ENCODE assay signal across 17 cellular contexts in genomic region chr18:44924750-44925534, GRCh38.
"Had no signal": no experiment of that assay in that cellular context is flagged by ENCODE, and none has a peak within 500 bp of the region (broad histone marks: within the 10 kb centered on the region; RNA-seq: fewer than 3 reads in every experiment).

No MANE protein-coding gene starts in this region.

- H3K27me3 ChIP-seq: colonic mucosa had no signal

- DNase-seq: activated CD4-positive, alpha-beta T cell treated with anti-CD3 and anti-CD28 coated beads for 36 hours; activated CD8-positive, alpha-beta memory T cell treated with anti-CD3 and anti-CD28 coated beads, Interleukin-2, amount 50 U/mL, for 48 hours; activated CD8-positive, alpha-beta T cell treated with anti-CD3 and anti-CD28 coated beads, Interleukin-2, amount 10 ng/mL, durations not matched to agents 7 days and 5 days; activated naive CD8-positive, alpha-beta T cell treated with anti-CD3 and anti-CD28 coated beads, Interleukin-2, amount 10 ng/mL, durations not matched to agents 7 days and 5 days; anterior cingulate cortex; colonic mucosa; effector CD4-positive, alpha-beta T cell; kidney; lower lobe of right lung; naive B cell; nucleus accumbens; T-cell; T1000; trophoblast cell had no signal

- H3K4me1 Mint-ChIP-seq: activated naive CD8-positive, alpha-beta T cell treated with anti-CD3 and anti-CD28 coated beads, Interleukin-2, amount 10 ng/mL, durations not matched to agents 7 days and 5 days; mesothelial cell of epicardium; T-cell had no signal

- H3K4me3 Mint-ChIP-seq: activated CD4-positive, alpha-beta T cell treated with anti-CD3 and anti-CD28 coated beads for 36 hours; activated CD8-positive, alpha-beta T cell treated with anti-CD3 and anti-CD28 coated beads, Interleukin-2, amount 10 ng/mL, durations not matched to agents 7 days and 5 days; activated naive CD8-positive, alpha-beta T cell treated with anti-CD3 and anti-CD28 coated beads, Interleukin-2, amount 10 ng/mL, durations not matched to agents 7 days and 5 days; mesothelial cell of epicardium; T-cell had no signal

- H3K27ac Mint-ChIP-seq: activated CD4-positive, alpha-beta T cell treated with anti-CD3 and anti-CD28 coated beads for 36 hours; activated CD8-positive, alpha-beta T cell treated with anti-CD3 and anti-CD28 coated beads, Interleukin-2, amount 10 ng/mL, durations not matched to agents 7 days and 5 days; activated naive CD8-positive, alpha-beta T cell treated with anti-CD3 and anti-CD28 coated beads, Interleukin-2, amount 10 ng/mL, durations not matched to agents 7 days and 5 days; mesothelial cell of epicardium; T-cell had no signal

- ATAC-seq: activated CD4-positive, alpha-beta T cell treated with anti-CD3 and anti-CD28 coated beads for 36 hours; activated CD8-positive, alpha-beta T cell treated with anti-CD3 and anti-CD28 coated beads, Interleukin-2, amount 10 ng/mL, durations not matched to agents 7 days and 5 days; lower lobe of right lung; T-cell had no signal

- H3K27me3 Mint-ChIP-seq: activated CD4-positive, alpha-beta T cell treated with anti-CD3 and anti-CD28 coated beads for 36 hours; naive B cell; T-cell had no signal

- H3K4me3 ChIP-seq: colonic mucosa, lower lobe of right lung, SK-N-MC had no signal

- H3K9me3 Mint-ChIP-seq: T-cell had no signal

- H3K36me3 ChIP-seq: colonic mucosa, lower lobe of right lung had no signal

- H3K4me1 ChIP-seq: colonic mucosa, lower lobe of right lung had no signal

- H3K9me3 ChIP-seq: colonic mucosa, lower lobe of right lung had no signal

- H3K36me3 Mint-ChIP-seq: activated naive CD8-positive, alpha-beta T cell treated with anti-CD3 and anti-CD28 coated beads, Interleukin-2, amount 10 ng/mL, durations not matched to agents 7 days and 5 days; T-cell had no signal

- H3K27ac ChIP-seq: colonic mucosa, lower lobe of right lung, SK-N-MC, VCaP had no signal
